In the genomic region with DNA sequence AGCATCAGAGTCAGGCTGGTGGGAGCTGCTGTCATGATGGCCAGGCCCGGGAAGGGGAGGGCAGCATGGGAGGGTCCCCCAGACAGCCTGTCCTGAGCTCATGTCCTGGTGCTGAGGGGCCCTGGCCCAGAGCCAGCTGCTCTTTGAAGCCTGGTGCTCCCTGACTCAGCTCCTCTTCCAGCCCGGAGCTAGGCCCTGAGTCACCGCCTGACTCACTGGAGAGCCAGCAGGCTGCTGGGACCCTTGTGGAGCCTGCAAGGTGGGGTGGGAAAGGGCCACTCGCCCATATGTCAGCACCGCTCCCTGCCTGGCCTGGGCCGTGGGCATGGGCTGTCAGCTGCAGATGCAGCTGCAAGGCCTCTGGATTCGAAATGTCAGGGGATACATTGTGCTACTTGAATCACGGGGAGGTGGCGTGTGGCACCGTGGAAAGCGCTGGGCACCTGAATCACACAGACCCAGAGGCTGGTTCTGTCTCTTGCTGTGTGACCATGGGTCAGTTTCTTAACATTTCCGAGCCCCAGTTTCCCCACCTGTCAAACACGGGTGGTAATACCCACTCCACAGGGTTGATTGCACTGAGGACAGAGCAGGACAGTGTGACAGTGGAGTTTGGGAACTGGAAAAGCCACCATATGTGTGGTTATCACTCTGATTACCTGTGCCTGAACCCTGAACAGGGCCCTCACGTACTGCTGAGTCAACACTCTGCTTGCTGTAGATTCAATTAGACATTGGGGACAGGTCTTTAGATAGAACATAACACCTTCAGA, we compare ENCODE assay signal across 9 cellular contexts. TPM values are rescaled to one million over a fixed set of nuclear protein-coding genes. Genes with fewer than 3 reads are reported as not detected.
DNase-seq lines count a peak whose midpoint lies in the region; ATAC-seq, FAIRE-seq and TF ChIP-seq lines count a peak whose summit lies in the region.
"Had no signal": no experiment of that assay in that cellular context is flagged by ENCODE, and none has a peak within 500 bp of the region (broad histone marks: within the 10 kb centered on the region; RNA-seq: fewer than 3 reads in every experiment).

No MANE protein-coding gene starts in this region.

- H3K27ac ChIP-seq in left lung = no peak overlapping the region
- H3K27ac ChIP-seq in colonic mucosa = no peak overlapping the region

- H3K4me3 ChIP-seq in astrocyte of the spinal cord (ENCODE audit: low read depth, low read length) = no peak overlapping the region
- H3K4me3 ChIP-seq in left lung = no peak overlapping the region
- no peak overlapping the region for H3K4me3 ChIP-seq in colonic mucosa

- peaks cover 0 to 66% of the 10 kb centered on the region in 2 donors for H3K27me3 ChIP-seq in left lung
- no peaks in the 10 kb centered on the region for H3K27me3 ChIP-seq in colonic mucosa

- peak; percentile 51 for FAIRE-seq in HTR-8/SVneo (lab: Jason Lieb, UNC)

- H3K9me3 ChIP-seq in left lung = no peaks in the 10 kb centered on the region
- no peaks in the 10 kb centered on the region for H3K9me3 ChIP-seq in colonic mucosa

- no peaks in the 10 kb centered on the region for H3K4me1 ChIP-seq in left lung
- H3K4me1 ChIP-seq in colonic mucosa = no peaks in the 10 kb centered on the region

- ATAC-seq in left lung = peak; percentile 42

- DNase-seq in AG20443 (ENCODE audit: low spot score) = peak; percentile 88
- DNase-seq in HTR-8/SVneo (ENCODE audit: insufficient read length, low spot score) = peak; percentile 85
- peak; percentile 93 for DNase-seq in astrocyte of the spinal cord (ENCODE audit: low read depth, low spot score)
- DNase-seq in left lung = peak in 1 of 2 donors; percentile 38
- DNase-seq in stimulated activated naive CD4-positive, alpha-beta T cell (lab: John Stamatoyannopoulos, UW) = no peak
- DNase-seq in colonic mucosa = no peak
- no peak for DNase-seq in superior temporal gyrus (ENCODE audit: extremely low spot score)
- no peak for DNase-seq in activated CD4-positive, alpha-beta T cell treated with anti-CD3 and anti-CD28 coated beads for 4 hours
- DNase-seq: occipital lobe had no signal

- no peaks in the 10 kb centered on the region for H3K36me3 ChIP-seq in left lung
- H3K36me3 ChIP-seq in colonic mucosa = no peaks in the 10 kb centered on the region

- in situ Hi-C loops in astrocyte of the spinal cord (cut with HindIII; ENCODE audit: low sequenced_read_pairs) = no loop called here

- intact Hi-C loops in left lung (cut with DNase I) = no loop called here
- intact Hi-C loops in colonic mucosa (cut with DNase I) = no loop called here

- H3K9ac ChIP-seq in colonic mucosa (ENCODE audit: low read depth in 2 of 2, low read length in 2 of 2) = no peak overlapping the region

- TF ChIP-seq CTCF in astrocyte of the spinal cord (IDR thresholded peaks at IDR 0.05; ENCODE audit: low read depth, low read length) (no peak), left lung (IDR thresholded peaks at IDR 0.05) (no peak), colonic mucosa (IDR thresholded peaks at IDR 0.05) (no peak)

RNA-seq across cellular contexts. Expression of gene CACNA1I, which starts 4.4 kb away (rescaled TPM):
- total RNA-seq in left lung (under 1 TPM; 0.03 to 0.10 TPM), colonic mucosa (1 to 10 TPM in 1 of 2 donors, under 1 TPM in 1; 0.69 to 1.0 TPM)

RNA-seq across cellular contexts. Expression of gene RPS19BP1, which starts 42.4 kb away (rescaled TPM):
- total RNA-seq in left lung (10 to 100 TPM; 63.5 to 88.4 TPM), colonic mucosa (100 to 1,000 TPM in 1 of 2 donors, 10 to 100 TPM in 1; 61.4 to 111 TPM)

RNA-seq across cellular contexts. Expression of gene ATF4, which starts 54.6 kb away (rescaled TPM):
- total RNA-seq in left lung (100 to 1,000 TPM; 204 to 308 TPM), colonic mucosa (100 to 1,000 TPM; 279 to 302 TPM)

Comparison
In these comparisons a context has a peak if more than half of its experiments do, and no peak if none do; other contexts are left out.
1. DNase-seq: peak in AG20443 (single experiment), HTR-8/SVneo (single experiment) and astrocyte of the spinal cord (single experiment); none in stimulated activated naive CD4-positive, alpha-beta T cell (0 of 6), colonic mucosa (single experiment), superior temporal gyrus (single experiment) and activated CD4-positive, alpha-beta T cell treated with anti-CD3 and anti-CD28 coated beads for 4 hours (0 of 2).